Comparison of ENCODE assay signal across 18 cellular contexts in the genomic region with DNA sequence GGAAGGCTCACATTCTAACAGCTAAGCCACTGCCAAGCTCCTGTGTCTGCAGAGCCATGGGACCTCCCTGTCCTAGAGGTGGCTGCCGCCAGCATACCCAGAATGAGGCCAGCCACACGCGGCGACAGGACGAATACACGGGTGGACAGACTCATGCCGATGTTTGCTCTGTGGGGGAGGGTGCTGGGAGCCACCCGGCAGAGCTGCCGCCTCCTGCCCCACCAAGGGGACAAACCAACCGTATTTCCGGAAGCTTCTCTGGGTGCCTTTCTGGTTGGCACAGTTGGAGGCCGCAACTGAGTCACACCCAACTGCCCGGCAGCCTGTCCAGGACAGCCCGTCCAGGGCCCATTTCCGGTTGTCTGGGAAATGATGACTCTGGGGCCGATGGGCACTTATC. TPM values are rescaled to one million over a fixed set of nuclear protein-coding genes. Genes with fewer than 3 reads are reported as not detected.
DNase-seq lines count a peak whose midpoint lies in the region; ATAC-seq and TF ChIP-seq lines count a peak whose summit lies in the region.
"Had no signal": no experiment of that assay in that cellular context is flagged by ENCODE, and none has a peak within 500 bp of the region (broad histone marks: within the 10 kb centered on the region; RNA-seq: fewer than 3 reads in every experiment).

No MANE protein-coding gene starts in this region.

- TF ChIP-seq CTCF in AG04450 (IDR thresholded peaks at IDR 0.05; ENCODE audit: low read depth, low read length) (no peak), BE2C (IDR thresholded peaks at IDR 0.05; ENCODE audit: low read depth, low read length) (no peak), RWPE1 (conservative IDR thresholded peaks at IDR 0.05; ENCODE audit: low read depth) (no peak)

- H3K9me3 ChIP-seq in AG04450 (ENCODE audit: control insufficient read depth, insufficient read depth, low read length) (peaks cover 33% of the 10 kb centered on the region), BE2C (no peaks in the 10 kb centered on the region; the same call in none of the 2 replicates), right cardiac atrium (ENCODE audit: control insufficient read depth, low read length) (no peaks in the 10 kb centered on the region), MG63 (no peaks in the 10 kb centered on the region)
- H3K9me3 ChIP-seq: HAP-1, SJSA1 had no signal

- H3K4me3 ChIP-seq in AG04450 (ENCODE audit: low read depth, low read length) = no peak overlapping the region
- no peak overlapping the region for H3K4me3 ChIP-seq in BE2C (ENCODE audit: low read depth, low read length)
- no peak overlapping the region for H3K4me3 ChIP-seq in right cardiac atrium (ENCODE audit: low read length)
- no peak overlapping the region for H3K4me3 ChIP-seq in MG63
- H3K4me3 ChIP-seq: HAP-1, SJSA1 had no signal

- POLR2A ChIA-PET in AG04450 (lab: Yijun Ruan, JAX) = no interaction called here
- POLR2A ChIA-PET in RWPE1 (lab: Yijun Ruan, JAX; ENCODE audit: low non-redundant PET) = no interaction called here

- no peak for ATAC-seq in right cardiac atrium
- ATAC-seq in HG02938 (IDR thresholded peaks at IDR 0.05; ENCODE audit: unreplicated experiment) = no peak
- no peak for ATAC-seq in GM21390 (IDR thresholded peaks at IDR 0.05; ENCODE audit: unreplicated experiment)
- ATAC-seq in HG03571 (IDR thresholded peaks at IDR 0.05; ENCODE audit: unreplicated experiment) = no peak

- DNase-seq in AG04450 (ENCODE audit: low read depth, low spot score) = no peak
- peak; percentile 3 for DNase-seq in BE2C
- no peak for DNase-seq in RWPE1 (ENCODE audit: low spot score)
- DNase-seq in right cardiac atrium = peak in 2 of 3 donors; percentile 51 to 60
- DNase-seq in MG63 = no peak
- DNase-seq: CD4-positive, CD25-positive, alpha-beta regulatory T cell; HFFc6; NCI-H1092; NCI-H1417 treated with DMSO at 0.1 percent for 48 hours; NCI-H2081 treated with DMSO at 0.1 percent for 48 hours; NCI-H345; NCI-H524; NCI-H774 had no signal

- H3K4me1 ChIP-seq in BE2C = no peaks in the 10 kb centered on the region; the same call in 1 of the 2 replicates
- no peaks in the 10 kb centered on the region for H3K4me1 ChIP-seq in right cardiac atrium (ENCODE audit: control insufficient read depth, insufficient read depth, low read length)
- H3K4me1 ChIP-seq: HAP-1 had no signal

- CTCF ChIA-PET in AG04450 (lab: Charles Lee) = no interaction called here
- CTCF ChIA-PET in RWPE1 (lab: Yijun Ruan, JAX) = interaction anchor here (1.2 kb wide), 1 partner anchor 273 kb away, joined by 10 read pairs; no protein-coding TSS in a partner anchor

- H3K27ac ChIP-seq in AG04450 (ENCODE audit: low read depth, low read length) = peak overlapping the region; percentile 11
- H3K27ac ChIP-seq in RWPE1 = peak overlapping the region; percentile 15; the same call in 1 of the 2 replicates
- H3K27ac ChIP-seq in right cardiac atrium (ENCODE audit: low read length) = no peak overlapping the region
- H3K27ac ChIP-seq: SJSA1 had no signal

- WGBS in right cardiac atrium = 85% methylated on average over 16 of the region's 16 CpGs

- H3K27me3 ChIP-seq in AG04450 (ENCODE audit: control insufficient read depth, insufficient read depth, low read length) (no peaks in the 10 kb centered on the region), BE2C (no peaks in the 10 kb centered on the region), right cardiac atrium (ENCODE audit: control insufficient read depth, insufficient read depth) (no peaks in the 10 kb centered on the region), MG63 (no peaks in the 10 kb centered on the region)
- H3K27me3 ChIP-seq: SJSA1 had no signal

- intact Hi-C loops in right cardiac atrium (cut with DNase I) = no loop called here

- H3K36me3 ChIP-seq in BE2C (no peaks in the 10 kb centered on the region), MG63 (no peaks in the 10 kb centered on the region; the same call in 1 of the 2 replicates)
- H3K36me3 ChIP-seq: HAP-1, SJSA1 had no signal

RNA-seq across cellular contexts. Expression of gene C13orf46, which starts 20.3 kb away (rescaled TPM):
- polyA plus RNA-seq in AG04450 (2011; rRNA removed) (0.35 and 0.51 TPM in 2 replicates), right cardiac atrium (0.20 TPM)
- 0.70 and 1.7 TPM in 2 replicates for polyA minus RNA-seq in AG04450 (2011; rRNA and poly(A)+ RNA removed)
- polyA plus RNA-seq in BE2C (2012; ENCODE audit: insufficient read depth, insufficient read length, low read depth) = not detected
- under 1 TPM; 0.21 to 0.76 (median 0.38) TPM for total RNA-seq in right cardiac atrium
- not detected in 2 replicates for total RNA-seq in MG63 (2014; rRNA removed; shearing (Covaris generic); ENCODE audit: low replicate concordance)
- total RNA-seq: SJSA1 had no signal

Comparison
In these comparisons a context has a peak if more than half of its experiments do, and no peak if none do; other contexts are left out.
1. DNase-seq: peak in BE2C (single experiment) and right cardiac atrium (2 of 3); none in AG04450 (single experiment), RWPE1 (single experiment) and MG63 (single experiment).